8 cellular contexts compared by ENCODE assay signal in the genomic region with DNA sequence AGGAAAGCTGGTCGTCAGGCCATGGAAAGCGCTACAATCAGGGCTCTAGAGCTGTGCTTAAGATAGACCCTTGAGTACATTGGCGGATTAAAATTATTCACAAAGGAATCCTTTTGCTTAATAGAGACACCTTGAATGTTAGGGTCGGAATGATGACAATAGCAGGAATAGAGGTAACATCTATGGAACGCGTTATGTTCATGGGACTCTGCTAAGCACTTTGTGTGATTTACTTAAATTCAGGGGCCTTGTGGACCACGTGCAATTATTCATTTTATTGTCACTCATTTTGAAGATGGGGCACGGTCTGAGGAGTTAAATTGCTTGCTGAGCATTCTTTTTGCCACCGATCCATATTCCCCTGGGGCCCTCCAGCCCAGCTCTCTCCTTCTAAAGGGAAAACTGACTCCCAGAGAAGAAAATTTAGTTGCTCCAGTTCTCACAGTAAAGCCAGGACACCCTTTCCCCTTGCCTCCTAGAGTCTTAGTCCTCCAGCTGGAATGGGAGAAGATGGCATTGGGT. TPM values are rescaled to one million over a fixed set of nuclear protein-coding genes. Genes with fewer than 3 reads are reported as not detected.
DNase-seq lines count a peak whose midpoint lies in the region; ATAC-seq and TF ChIP-seq lines count a peak whose summit lies in the region.

No MANE protein-coding gene starts in this region.

- POLR2A ChIA-PET in AG04449 (lab: Yijun Ruan, JAX) = interaction anchor here (0.7 to 1.7 kb wide), 3 partner anchors 12 to 850 kb away, joined by 3 to 5 read pairs (median 3); no protein-coding TSS in a partner anchor

- peak overlapping the region; percentile 85 to 95 (median 92) for H3K4me3 Mint-ChIP-seq in IgD-negative memory B cell

- in situ Hi-C loops in brain microvascular endothelial cell (cut with HindIII; ENCODE audit: low pct_ligation_motif_present, low sequenced_read_pairs) = no loop called here

- H3K36me3 ChIP-seq in brain microvascular endothelial cell (replicated peaks) (no peaks in the 10 kb centered on the region), mucosa of stomach (ENCODE audit: control insufficient read depth, insufficient read depth, low read length) (no peaks in the 10 kb centered on the region)

- H3K27ac ChIP-seq in brain microvascular endothelial cell = peak overlapping the region; percentile 88

- H3K36me3 Mint-ChIP-seq in IgD-negative memory B cell = no peaks in the 10 kb centered on the region

- peak overlapping the region; percentile 49 for H3K4me3 ChIP-seq in AG04449 (ENCODE audit: low read depth, low read length)
- H3K4me3 ChIP-seq in brain microvascular endothelial cell (ENCODE audit: low read depth, low read length) = peak overlapping the region; percentile 50
- H3K4me3 ChIP-seq in mucosa of stomach (ENCODE audit: low read length) = peak overlapping the region; percentile 53

- H3K4me1 Mint-ChIP-seq in IgD-negative memory B cell = peaks cover 30 to 37% (median 35%) of the 10 kb centered on the region in 3 donors

- ATAC-seq in GM21423 (IDR thresholded peaks at IDR 0.05; ENCODE audit: unreplicated experiment) = no peak

- CTCF ChIA-PET in AG04449 (lab: Yijun Ruan, JAX) = no interaction called here

- TF ChIP-seq CTCF in AG04449 (IDR thresholded peaks at IDR 0.05; ENCODE audit: insufficient read depth, low read length, missing control alignments) (no peak), brain microvascular endothelial cell (IDR thresholded peaks at IDR 0.05; ENCODE audit: low read depth, low read length, missing control alignments) (no peak)

- no peaks in the 10 kb centered on the region for H3K27me3 Mint-ChIP-seq in IgD-negative memory B cell

- peaks cover 0 to 1% (median 0%) of the 10 kb centered on the region in 3 donors for H3K9me3 Mint-ChIP-seq in IgD-negative memory B cell

- DNase-seq in AG04449 (ENCODE audit: low read depth, low spot score) (no peak), brain microvascular endothelial cell (peak; percentile 2), NCI-H2081 treated with DMSO at 0.1 percent for 48 hours (lab: John Stamatoyannopoulos, UW) (no peak), DMS153 treated with DMSO at 0.1 percent for 48 hours (lab: John Stamatoyannopoulos, UW; ENCODE audit: unreplicated experiment) (no peak), globus pallidus (ENCODE audit: low spot score) (no peak)

- peaks cover 19% of the 10 kb centered on the region for H3K4me1 ChIP-seq in mucosa of stomach (ENCODE audit: control insufficient read depth, insufficient read depth, low read length)

- H3K27ac Mint-ChIP-seq in IgD-negative memory B cell = peak overlapping the region; percentile 79 to 98 (median 91)

- no peaks in the 10 kb centered on the region for H3K9me3 ChIP-seq in mucosa of stomach (ENCODE audit: control insufficient read depth, low read length)

- H3K27me3 ChIP-seq in brain microvascular endothelial cell (replicated peaks) (no peaks in the 10 kb centered on the region), mucosa of stomach (ENCODE audit: control insufficient read depth, insufficient read depth, low read length) (no peaks in the 10 kb centered on the region)

- peak overlapping the region; percentile 78 for H3K9ac ChIP-seq in mucosa of stomach (ENCODE audit: low read length)

RNA-seq across cellular contexts. Expression of a gene that starts 0.9 kb away (rescaled TPM):
- polyA plus RNA-seq in IgD-negative memory B cell = 5.1 TPM

RNA-seq across cellular contexts. Expression of a gene that starts 50.9 kb away (rescaled TPM):
- not detected for polyA plus RNA-seq in IgD-negative memory B cell
